In the genomic region with DNA sequence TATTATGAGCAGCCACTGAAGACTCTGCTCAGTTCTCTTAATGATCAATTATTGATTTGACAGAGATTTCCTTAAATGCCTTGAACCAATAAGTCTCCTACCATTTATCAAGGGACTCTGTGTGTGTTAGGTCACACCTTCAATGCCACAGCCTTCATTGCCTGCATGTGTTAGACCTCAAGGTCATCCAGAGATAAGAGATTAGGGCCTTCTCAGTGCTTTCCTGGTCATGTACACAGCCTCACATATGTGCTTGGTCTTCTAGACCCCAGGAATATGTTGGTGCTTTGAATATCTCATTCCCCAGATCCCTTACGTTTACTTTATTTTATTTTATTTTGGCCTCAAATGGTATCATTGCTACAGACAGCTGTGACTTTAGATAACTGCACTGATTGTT, we compare ENCODE assay signal across 39 cellular contexts.
"Had no signal": no experiment of that assay in that cellular context is flagged by ENCODE, and none has a peak within 500 bp of the region (broad histone marks: within the 10 kb centered on the region; RNA-seq: fewer than 3 reads in every experiment).

No MANE protein-coding gene starts in this region.

- H3K27me3 Mint-ChIP-seq: activated CD4-positive, alpha-beta memory T cell treated with anti-CD3 and anti-CD28 coated beads for 36 hours; activated CD4-positive, alpha-beta T cell treated with anti-CD3 and anti-CD28 coated beads, Interleukin-2, amount 10 ng/mL, durations not matched to agents 24 days and 14 days; activated naive CD8-positive, alpha-beta T cell treated with anti-CD3 and anti-CD28 coated beads for 36 hours; activated T-helper 17 cell treated with anti-CD3 and anti-CD28 coated beads, Interleukin-2, amount 50 U/mL, for 72 hours had no signal

- DNase-seq: activated B cell treated with CpG ODN at 0.5 μM for 24 hours; activated CD4-positive, alpha-beta memory T cell treated with anti-CD3 and anti-CD28 coated beads for 36 hours; activated CD4-positive, alpha-beta T cell treated with anti-CD3 and anti-CD28 coated beads for 4 hours; activated CD4-positive, alpha-beta T cell treated with anti-CD3 and anti-CD28 coated beads, Interleukin-2, amount 10 ng/mL, durations not matched to agents 24 days and 14 days; activated CD4-positive, alpha-beta T cell treated with anti-CD3 and anti-CD28 coated beads, Interleukin-2, amount 50 U/mL, for 1 hour; activated CD4-positive, alpha-beta T cell treated with anti-CD3 and anti-CD28 coated beads, Interleukin-2, amount 50 U/mL, for 4 hours; activated CD4-positive, CD25-positive, alpha-beta regulatory T cell treated with anti-CD3 and anti-CD28 coated beads, Interleukin-2, amount 50 U/mL, for 72 hours; activated CD8-positive, alpha-beta memory T cell treated with anti-CD3 and anti-CD28 coated beads, Interleukin-2, amount 50 U/mL, for 4 hours; activated CD8-positive, alpha-beta T cell treated with anti-CD3 and anti-CD28 coated beads for 36 hours; activated effector memory CD4-positive, alpha-beta T cell treated with anti-CD3 and anti-CD28 coated beads, Interleukin-2, amount 50 U/mL, for 16 hours; activated gamma-delta T cell treated with Interleukin-2 at 50 U/mL for 16 hours; activated naive CD4-positive, alpha-beta T cell; activated naive CD4-positive, alpha-beta T cell treated with anti-CD3 and anti-CD28 coated beads for 36 hours; activated naive CD4-positive, alpha-beta T cell treated with anti-CD3 and anti-CD28 coated beads, Interleukin-2, amount 50 U/mL, for 16 hours; activated naive CD8-positive, alpha-beta T cell treated with anti-CD3 and anti-CD28 coated beads for 36 hours; activated T-cell treated with anti-CD3 and anti-CD28 coated beads for 4 hours; activated T-cell treated with anti-CD3 and anti-CD28 coated beads, Interleukin-2, amount 50 U/mL, for 1 hour; activated T-cell treated with anti-CD3 and anti-CD28 coated beads, Interleukin-2, amount 50 U/mL, for 4 hours; activated T-cell treated with anti-CD3 and anti-CD28 coated beads, Interleukin-2, amount 50 U/mL, for 72 hours; adrenal gland; amniotic stem cell; aorta; caudate nucleus; cerebellar nuclear complex; T-helper 1 cell; T-helper 2 cell; T-helper 9 cell had no signal

- H3K36me3 Mint-ChIP-seq: activated CD4-positive, alpha-beta memory T cell treated with anti-CD3 and anti-CD28 coated beads for 36 hours; activated naive CD4-positive, alpha-beta T cell treated with anti-CD3 and anti-CD28 coated beads, Interleukin-2, amount 50 U/mL, for 72 hours; activated naive CD8-positive, alpha-beta T cell treated with anti-CD3 and anti-CD28 coated beads for 36 hours; brain had no signal

- H3K27ac Mint-ChIP-seq: activated B cell treated with CpG ODN at 0.5 μM for 24 hours; activated CD4-positive, alpha-beta memory T cell treated with anti-CD3 and anti-CD28 coated beads for 36 hours; activated CD4-positive, alpha-beta T cell treated with anti-CD3 and anti-CD28 coated beads, Interleukin-2, amount 10 ng/mL, durations not matched to agents 24 days and 14 days; activated CD8-positive, alpha-beta T cell treated with anti-CD3 and anti-CD28 coated beads for 36 hours; activated naive CD4-positive, alpha-beta T cell treated with anti-CD3 and anti-CD28 coated beads for 36 hours; activated naive CD4-positive, alpha-beta T cell treated with anti-CD3 and anti-CD28 coated beads, Interleukin-2, amount 50 U/mL, for 72 hours; activated naive CD8-positive, alpha-beta T cell treated with anti-CD3 and anti-CD28 coated beads for 36 hours; activated T-cell treated with anti-CD3 and anti-CD28 coated beads, Interleukin-2, amount 50 U/mL, for 72 hours; activated T-helper 1 cell treated with anti-CD3 and anti-CD28 coated beads, Interleukin-12 subunit alpha, Interleukin-12 subunit beta, Interleukin-2, Interleukin-4 antibody, amounts not matched to agents 30 ng/mL and 10 ng/mL and 1 ng/mL, durations not matched to agents 14 hours and 24 hours and 36 hours; activated T-helper 17 cell treated with anti-CD3 and anti-CD28 coated beads, Interleukin-2, amount 50 U/mL, for 72 hours; brain; T-helper 1 cell treated with Interleukin-12 subunit alpha and Interleukin-12 subunit beta and Interleukin-4 antibody, amounts not matched to agents 30 μg/mL and 1 μg/mL, for 36 hours; T-helper 2 cell treated with Interferon-gamma antibody and Interleukin-4, amounts not matched to agents 5 μg/mL and 100 μg/mL, for 36 hours had no signal

- H3K4me3 ChIP-seq: adrenal gland, cardiac muscle cell had no signal

- H3K27ac ChIP-seq: adrenal gland, cardiac muscle cell, VCaP had no signal

- H3K27me3 ChIP-seq: adrenal gland, cardiac muscle cell had no signal

- H3K4me1 Mint-ChIP-seq: activated B cell treated with CpG ODN at 0.5 μM for 24 hours; activated CD4-positive, alpha-beta T cell treated with anti-CD3 and anti-CD28 coated beads, Interleukin-2, amount 10 ng/mL, durations not matched to agents 24 days and 14 days; activated naive CD8-positive, alpha-beta T cell treated with anti-CD3 and anti-CD28 coated beads for 36 hours; activated T-helper 17 cell treated with anti-CD3 and anti-CD28 coated beads, Interleukin-2, amount 50 U/mL, for 72 hours; brain; central memory CD8-positive, alpha-beta T cell had no signal

- H3K4me3 Mint-ChIP-seq: activated B cell treated with CpG ODN at 0.5 μM for 24 hours; activated CD4-positive, alpha-beta memory T cell treated with anti-CD3 and anti-CD28 coated beads for 36 hours; activated CD4-positive, alpha-beta T cell treated with anti-CD3 and anti-CD28 coated beads, Interleukin-2, amount 10 ng/mL, durations not matched to agents 24 days and 14 days; activated CD8-positive, alpha-beta T cell treated with anti-CD3 and anti-CD28 coated beads for 36 hours; activated naive CD4-positive, alpha-beta T cell treated with anti-CD3 and anti-CD28 coated beads for 36 hours; activated naive CD8-positive, alpha-beta T cell treated with anti-CD3 and anti-CD28 coated beads for 36 hours; activated T-cell treated with anti-CD3 and anti-CD28 coated beads, Interleukin-2, amount 50 U/mL, for 4 hours; activated T-cell treated with anti-CD3 and anti-CD28 coated beads, Interleukin-2, amount 50 U/mL, for 72 hours; activated T-helper 1 cell treated with anti-CD3 and anti-CD28 coated beads, Interleukin-12 subunit alpha, Interleukin-12 subunit beta, Interleukin-2, Interleukin-4 antibody, amounts not matched to agents 30 ng/mL and 10 ng/mL and 1 ng/mL, durations not matched to agents 14 hours and 24 hours and 36 hours; activated T-helper 17 cell treated with anti-CD3 and anti-CD28 coated beads, Interleukin-2, amount 50 U/mL, for 72 hours; brain; central memory CD8-positive, alpha-beta T cell; T-helper 1 cell treated with Interleukin-12 subunit alpha and Interleukin-12 subunit beta and Interleukin-4 antibody, amounts not matched to agents 30 μg/mL and 1 μg/mL, for 36 hours; T-helper 2 cell treated with Interferon-gamma antibody and Interleukin-4, amounts not matched to agents 5 μg/mL and 100 μg/mL, for 36 hours had no signal

- ATAC-seq: activated CD8-positive, alpha-beta T cell treated with anti-CD3 and anti-CD28 coated beads for 36 hours; activated naive CD4-positive, alpha-beta T cell treated with anti-CD3 and anti-CD28 coated beads, Interleukin-2, amount 50 U/mL, for 72 hours; activated T-cell treated with anti-CD3 and anti-CD28 coated beads, Interleukin-2, amount 50 U/mL, for 4 hours; activated T-cell treated with anti-CD3 and anti-CD28 coated beads, Interleukin-2, amount 50 U/mL, for 72 hours; activated T-helper 17 cell treated with anti-CD3 and anti-CD28 coated beads, Interleukin-2, amount 50 U/mL, for 72 hours had no signal

- H3K36me3 ChIP-seq: adrenal gland, cardiac muscle cell had no signal

- FAIRE-seq: astrocyte, bronchial epithelial cell, TTC549 had no signal

- H3K9me3 Mint-ChIP-seq: activated B cell treated with CpG ODN at 0.5 μM for 24 hours; activated CD4-positive, alpha-beta memory T cell treated with anti-CD3 and anti-CD28 coated beads for 36 hours; activated CD4-positive, alpha-beta T cell treated with anti-CD3 and anti-CD28 coated beads, Interleukin-2, amount 10 ng/mL, durations not matched to agents 24 days and 14 days; activated CD8-positive, alpha-beta T cell treated with anti-CD3 and anti-CD28 coated beads for 36 hours; activated naive CD8-positive, alpha-beta T cell treated with anti-CD3 and anti-CD28 coated beads for 36 hours; activated T-cell treated with anti-CD3 and anti-CD28 coated beads, Interleukin-2, amount 50 U/mL, for 4 hours; activated T-cell treated with anti-CD3 and anti-CD28 coated beads, Interleukin-2, amount 50 U/mL, for 72 hours; activated T-helper 1 cell treated with anti-CD3 and anti-CD28 coated beads, Interleukin-12 subunit alpha, Interleukin-12 subunit beta, Interleukin-2, Interleukin-4 antibody, amounts not matched to agents 30 ng/mL and 10 ng/mL and 1 ng/mL, durations not matched to agents 14 hours and 24 hours and 36 hours; activated T-helper 17 cell treated with anti-CD3 and anti-CD28 coated beads, Interleukin-2, amount 50 U/mL, for 72 hours; brain; central memory CD8-positive, alpha-beta T cell had no signal

- H3K9me3 ChIP-seq: adrenal gland had no signal
